In the genomic region with DNA sequence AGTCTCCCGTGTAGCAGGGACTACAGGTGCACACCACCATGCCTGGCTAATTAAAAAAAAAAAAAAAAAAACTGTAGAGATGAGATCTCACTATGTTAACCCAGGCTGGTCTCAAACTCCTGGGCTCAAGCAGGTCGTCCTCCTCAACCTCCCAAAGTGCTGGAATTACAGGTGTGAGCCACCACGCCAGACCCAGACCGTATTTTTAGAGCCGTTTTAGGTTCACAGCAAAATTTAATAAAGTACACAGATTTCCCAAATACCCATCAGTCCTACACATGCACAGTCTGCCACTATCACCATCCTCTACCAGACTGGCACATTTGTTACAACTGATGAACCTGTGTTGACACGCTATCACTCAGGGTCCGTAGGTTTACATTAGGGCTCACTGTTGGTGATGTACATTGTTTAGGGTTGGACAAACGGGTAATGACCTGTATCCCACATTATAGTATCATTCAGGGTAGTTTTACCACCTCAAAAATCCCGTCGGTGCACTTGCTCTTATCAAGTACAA, we compare ENCODE assay signal across 1 cellular context.
TF ChIP-seq lines count a peak whose summit lies in the region.

No MANE protein-coding gene starts in this region.

TF ChIP-seq in H1, 55 proteins besides CTCF, POLR2A, EP300 and RAD21 (continued from another document):
- TF ChIP-seq CBX8 (IDR thresholded peaks at IDR 0.05; ENCODE audit: borderline replicate concordance, low read depth, low read length) (no peak), RNF2 (IDR thresholded peaks at IDR 0.05; ENCODE audit: borderline replicate concordance, low read depth, low read length, missing control alignments, poor library complexity, severe bottlenecking) (no peak), SIRT6 (IDR thresholded peaks at IDR 0.05; ENCODE audit: low read length) (no peak)
